In genomic region chr6:32127717-32128592, GRCh38 we compare ENCODE assay signal across 1 cellular context.
A peak's percentile ranks its signal among the peaks of the same experiment; 100 is the strongest.
TF ChIP-seq lines count a peak whose summit lies in the region.

Gene ATF6B (minus strand): TSS chr6:32128246. CDS start chr6:32128207, 39 bp downstream.

TF ChIP-seq in HepG2, 621 proteins besides CTCF, POLR2A, EP300 and RAD21 (continued from another document and continues in another):
- TF ChIP-seq RFX3 (CRISPR knock-in tag; IDR thresholded peaks at IDR 0.05) (no peak), MXD3 (CRISPR knock-in tag; IDR thresholded peaks at IDR 0.05) (no peak), ZNF33B (CRISPR knock-in tag; IDR thresholded peaks at IDR 0.05) (peak; percentile 75; the same call in 1 of the 2 replicates), ZNF580 (CRISPR knock-in tag; IDR thresholded peaks at IDR 0.05; ENCODE audit: borderline replicate concordance, low read depth) (peak; percentile 24; the same call in 1 of the 2 replicates), ASH2L (IDR thresholded peaks at IDR 0.05; ENCODE audit: insufficient read length, low read depth, low read length) (peak; percentile 89), KDM4B (CRISPR knock-in tag; IDR thresholded peaks at IDR 0.05) (peak; percentile 33; the same call in 1 of the 2 replicates), ZIK1 (CRISPR knock-in tag; IDR thresholded peaks at IDR 0.05; ENCODE audit: borderline replicate concordance, low read depth) (no peak), MLX (CRISPR knock-in tag; IDR thresholded peaks at IDR 0.05) (0 out of 2 replicates have a peak, but pooled peaks have one; percentile 22), TEAD2 (CRISPR knock-in tag; IDR thresholded peaks at IDR 0.05) (no peak), ZC3H13 (CRISPR knock-in tag; IDR thresholded peaks at IDR 0.05) (peak; percentile 85), NCOA2 (CRISPR knock-in tag; IDR thresholded peaks at IDR 0.05) (no peak; the same call in 1 of the 2 replicates), ZNF766 (CRISPR knock-in tag; IDR thresholded peaks at IDR 0.05; ENCODE audit: borderline replicate concordance) (0 out of 2 replicates have a peak, but pooled peaks have one; percentile 5), GZF1 (CRISPR knock-in tag; IDR thresholded peaks at IDR 0.05) (no peak), KDM3A (CRISPR knock-in tag; IDR thresholded peaks at IDR 0.05; ENCODE audit: low read depth) (0 out of 2 replicates have a peak, but pooled peaks have one; percentile 38), ATF6 (CRISPR knock-in tag; conservative IDR thresholded peaks at IDR 0.05) (0 out of 2 replicates have a peak, but pooled peaks have one; percentile 17), ETV6 (CRISPR knock-in tag; conservative IDR thresholded peaks at IDR 0.05) (no peak; the same call in 1 of the 2 replicates), FOXJ3 (CRISPR knock-in tag; IDR thresholded peaks at IDR 0.05; ENCODE audit: borderline replicate concordance) (no peak), CAMTA2 (CRISPR knock-in tag; IDR thresholded peaks at IDR 0.05; ENCODE audit: borderline replicate concordance) (no peak), ZNF232 (CRISPR knock-in tag; IDR thresholded peaks at IDR 0.05; ENCODE audit: borderline replicate concordance) (no peak), RXRB (CRISPR knock-in tag; IDR thresholded peaks at IDR 0.05; ENCODE audit: borderline replicate concordance) (0 out of 2 replicates have a peak, but pooled peaks have one; percentile 9), DMAP1 (CRISPR knock-in tag; IDR thresholded peaks at IDR 0.05) (peak; percentile 69; the same call in 1 of the 2 replicates), ZNF724P (CRISPR knock-in tag; IDR thresholded peaks at IDR 0.05; ENCODE audit: borderline replicate concordance) (peak; percentile 45; the same call in 1 of the 2 replicates), ZNF740 (CRISPR knock-in tag; IDR thresholded peaks at IDR 0.05) (peak; percentile 94), ZNF709 (CRISPR knock-in tag; IDR thresholded peaks at IDR 0.05) (0 out of 2 replicates have a peak, but pooled peaks have one; percentile 57), MYPOP (CRISPR knock-in tag; IDR thresholded peaks at IDR 0.05) (0 out of 2 replicates have a peak, but pooled peaks have one; percentile 54), ZFP36L1 (CRISPR knock-in tag; IDR thresholded peaks at IDR 0.05) (no peak), GRHL1 (CRISPR knock-in tag; conservative IDR thresholded peaks at IDR 0.05) (no peak), KAT7 (CRISPR knock-in tag; IDR thresholded peaks at IDR 0.05; ENCODE audit: borderline replicate concordance) (peak; percentile 65; the same call in 1 of the 2 replicates), SIN3B (IDR thresholded peaks at IDR 0.05; ENCODE audit: low read length) (peak; percentile 84), TARDBP (CRISPR knock-in tag; IDR thresholded peaks at IDR 0.05) (peak; percentile 80), ZBTB3 (CRISPR knock-in tag; IDR thresholded peaks at IDR 0.05; ENCODE audit: borderline replicate concordance, low read depth) (no peak), ZNF674 (CRISPR knock-in tag; IDR thresholded peaks at IDR 0.05; ENCODE audit: low read depth) (no peak), SP2 (CRISPR knock-in tag; IDR thresholded peaks at IDR 0.05) (peak; percentile 90), ZNF18 (CRISPR knock-in tag; IDR thresholded peaks at IDR 0.05; ENCODE audit: insufficient replicate concordance) (no peak), NONO (IDR thresholded peaks at IDR 0.05) (no peak), NONO (CRISPR knock-in tag; conservative IDR thresholded peaks at IDR 0.05) (peak; percentile 85), ZSCAN30 (CRISPR knock-in tag; IDR thresholded peaks at IDR 0.05) (no peak), ZSCAN5A (CRISPR knock-in tag; IDR thresholded peaks at IDR 0.05; ENCODE audit: borderline replicate concordance) (0 out of 2 replicates have a peak, but pooled peaks have one; percentile 47), IKZF5 (CRISPR knock-in tag; IDR thresholded peaks at IDR 0.05) (peak; percentile 38; the same call in 1 of the 2 replicates), ZNF274 (CRISPR knock-in tag; IDR thresholded peaks at IDR 0.05) (no peak), MNT (IDR thresholded peaks at IDR 0.05) (peak; percentile 46; the same call in 1 of the 2 replicates), IKZF1 (IDR thresholded peaks at IDR 0.05) (no peak), POGK (CRISPR knock-in tag; conservative IDR thresholded peaks at IDR 0.05) (0 out of 2 replicates have a peak, but pooled peaks have one; percentile 40), PRDM15 (CRISPR knock-in tag; IDR thresholded peaks at IDR 0.05) (no peak)
